1 cellular context compared by ENCODE assay signal in the genomic region with DNA sequence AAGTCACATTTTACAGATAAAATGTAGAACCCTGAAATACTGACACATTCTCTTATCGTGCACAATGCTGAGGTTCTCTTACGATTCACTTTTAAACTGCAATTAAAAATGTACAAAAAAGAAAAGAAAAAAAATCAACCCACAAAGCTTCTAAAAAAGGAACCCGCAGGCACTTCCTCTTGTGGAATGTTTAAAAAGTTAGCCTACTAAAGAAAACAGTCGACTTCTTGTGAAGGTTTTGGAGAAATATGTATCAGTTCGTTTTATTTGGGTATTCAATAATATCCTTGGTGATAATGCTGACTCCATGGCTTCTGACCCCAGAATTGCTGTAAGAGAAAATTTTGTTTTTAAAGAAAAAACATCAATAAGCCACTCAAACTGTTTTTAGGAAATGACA.
TF ChIP-seq lines count a peak whose summit lies in the region.

No MANE protein-coding gene starts in this region.

TF ChIP-seq in GM12878, 131 proteins besides CTCF, POLR2A, EP300 and RAD21:
- no peak for TF ChIP-seq RELB (IDR thresholded peaks at IDR 0.05; ENCODE audit: low read depth)
- peak; percentile 13; the same call in 1 of the 2 replicates for TF ChIP-seq SPI1 (IDR thresholded peaks at IDR 0.05; ENCODE audit: borderline replicate concordance, insufficient read depth, low read depth, low read length)
- TF ChIP-seq YBX1 (IDR thresholded peaks at IDR 0.05): no peak
